In genomic region chr3:63912768-63913588, GRCh38 we compare ENCODE assay signal across 8 cellular contexts. TPM values are rescaled to one million over a fixed set of nuclear protein-coding genes. Genes with fewer than 3 reads are reported as not detected.
DNase-seq lines count a peak whose midpoint lies in the region; ATAC-seq and TF ChIP-seq lines count a peak whose summit lies in the region.

No MANE protein-coding gene starts in this region.

- DNase-seq in EL (peak; percentile 54), RKO (ENCODE audit: low spot score) (peak; percentile 64), Right ventricle myocardium superior (peak; percentile 57), progenitor cell of endocrine pancreas (ENCODE audit: low spot score, unreplicated experiment) (peak; percentile 17), vagina (ENCODE audit: extremely low spot score in 2 of 2) (peak in 1 of 2 donors; percentile 92)
- peak; percentile 64 for DNase-seq in activated naive CD4-positive, alpha-beta T cell treated with anti-CD3 and anti-CD28 coated beads, Interleukin-2, amount 10 ng/mL, durations not matched to agents 7 days and 5 days

- H3K4me3 ChIP-seq in vagina, result peak overlapping the region; percentile 68 to 92

- H3K27me3 ChIP-seq in vagina, result no peaks in the 10 kb centered on the region

- H3K36me3 ChIP-seq in vagina, result peaks cover 0 to 17% of the 10 kb centered on the region in 2 donors

- peaks cover 28% of the 10 kb centered on the region for H3K4me1 ChIP-seq in vagina

- H3K27ac ChIP-seq in vagina, result peak overlapping the region; percentile 95

- peaks cover 48% of the 10 kb centered on the region for H3K4me1 Mint-ChIP-seq in activated naive CD4-positive, alpha-beta T cell treated with anti-CD3 and anti-CD28 coated beads, Interleukin-2, amount 10 ng/mL, durations not matched to agents 7 days and 5 days
- peaks cover 17% of the 10 kb centered on the region for H3K4me1 Mint-ChIP-seq in progenitor cell of endocrine pancreas (ENCODE audit: low read depth)

- H3K27me3 Mint-ChIP-seq in activated naive CD4-positive, alpha-beta T cell treated with anti-CD3 and anti-CD28 coated beads, Interleukin-2, amount 10 ng/mL, durations not matched to agents 7 days and 5 days, result no peaks in the 10 kb centered on the region
- H3K27me3 Mint-ChIP-seq in progenitor cell of endocrine pancreas, result no peaks in the 10 kb centered on the region

- ATAC-seq in HG02588 (IDR thresholded peaks at IDR 0.05; ENCODE audit: unreplicated experiment), result peak; percentile 19
- no peak for ATAC-seq in Right ventricle myocardium superior (ENCODE audit: poor library complexity)
- no peak for ATAC-seq in HG03460 (IDR thresholded peaks at IDR 0.05; ENCODE audit: unreplicated experiment)

- CTCF ChIA-PET in activated naive CD4-positive, alpha-beta T cell treated with anti-CD3 and anti-CD28 coated beads, Interleukin-2, amount 10 ng/mL, durations not matched to agents 7 days and 5 days (lab: Charles Lee), result no interaction called here

- H3K36me3 Mint-ChIP-seq in activated naive CD4-positive, alpha-beta T cell treated with anti-CD3 and anti-CD28 coated beads, Interleukin-2, amount 10 ng/mL, durations not matched to agents 7 days and 5 days, result peaks cover 36% of the 10 kb centered on the region
- peaks cover 22% of the 10 kb centered on the region for H3K36me3 Mint-ChIP-seq in progenitor cell of endocrine pancreas (ENCODE audit: insufficient read depth)

- H3K9me3 ChIP-seq in vagina, result no peaks in the 10 kb centered on the region

- H3K9me3 Mint-ChIP-seq in activated naive CD4-positive, alpha-beta T cell treated with anti-CD3 and anti-CD28 coated beads, Interleukin-2, amount 10 ng/mL, durations not matched to agents 7 days and 5 days, result no peaks in the 10 kb centered on the region
- no peaks in the 10 kb centered on the region for H3K9me3 Mint-ChIP-seq in progenitor cell of endocrine pancreas (ENCODE audit: low read depth)

- TF ChIP-seq POLR2A in vagina (IDR thresholded peaks at IDR 0.05), result no peak

- peak overlapping the region; percentile 91 for H3K4me3 Mint-ChIP-seq in activated naive CD4-positive, alpha-beta T cell treated with anti-CD3 and anti-CD28 coated beads, Interleukin-2, amount 10 ng/mL, durations not matched to agents 7 days and 5 days
- H3K4me3 Mint-ChIP-seq in progenitor cell of endocrine pancreas (ENCODE audit: low read depth), result peak overlapping the region; percentile 86

- H3K27ac Mint-ChIP-seq in activated naive CD4-positive, alpha-beta T cell treated with anti-CD3 and anti-CD28 coated beads, Interleukin-2, amount 10 ng/mL, durations not matched to agents 7 days and 5 days, result peak overlapping the region; percentile 93
- peak overlapping the region; percentile 94 for H3K27ac Mint-ChIP-seq in progenitor cell of endocrine pancreas

- TF ChIP-seq CTCF in progenitor cell of endocrine pancreas (IDR thresholded peaks at IDR 0.05; ENCODE audit: unreplicated experiment) (no peak), vagina (IDR thresholded peaks at IDR 0.05) (no peak)

- intact Hi-C loops in Right ventricle myocardium superior (cut with DNase I), result no loop called here
- intact Hi-C loops in vagina (cut with DNase I), result loop anchor here (10.0 kb wide), 1 partner anchor 72 kb away; no protein-coding TSS in a partner anchor

RNA-seq across cellular contexts. Expression of gene SCAANT1, which starts 0.8 kb away (rescaled TPM):
- total RNA-seq in Right ventricle myocardium superior (not detected), progenitor cell of endocrine pancreas (not detected in 2 replicates), vagina (not detected)

RNA-seq across cellular contexts. Expression of gene ATXN7, which starts 49.3 kb away (rescaled TPM):
- total RNA-seq in Right ventricle myocardium superior (13.5 TPM), progenitor cell of endocrine pancreas (36.7 and 37.4 TPM in 2 replicates), vagina (43.2 TPM)

RNA-seq across cellular contexts. Expression of gene THOC7, which starts 49.4 kb away (rescaled TPM):
- total RNA-seq in Right ventricle myocardium superior, result 84.9 TPM
- 52.6 and 53.4 TPM in 2 replicates for total RNA-seq in progenitor cell of endocrine pancreas
- 54.8 TPM for total RNA-seq in vagina
